In the genomic region with DNA sequence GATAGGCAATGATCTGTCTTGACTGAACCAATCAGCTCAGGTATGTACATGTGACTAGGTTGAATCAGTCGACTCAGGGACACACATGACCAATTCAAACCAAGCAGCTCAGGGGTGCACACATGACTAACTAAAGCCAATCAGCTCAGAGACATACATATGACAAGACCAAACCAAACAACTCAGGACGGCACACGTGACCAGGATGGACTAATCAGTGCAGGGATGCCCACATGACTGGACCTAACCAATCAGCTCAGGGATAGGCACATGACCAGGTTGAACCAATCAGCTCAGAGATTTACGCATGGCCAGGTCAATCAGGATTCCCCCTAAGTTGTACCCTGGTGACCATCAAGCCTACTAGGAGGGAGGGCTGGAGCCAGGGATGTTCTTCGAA, we compare ENCODE assay signal across 18 cellular contexts.
DNase-seq lines count a peak whose midpoint lies in the region; ATAC-seq, FAIRE-seq and TF ChIP-seq lines count a peak whose summit lies in the region.
"Had no signal": no experiment of that assay in that cellular context is flagged by ENCODE, and none has a peak within 500 bp of the region (broad histone marks: within the 10 kb centered on the region; RNA-seq: fewer than 3 reads in every experiment).

No MANE protein-coding gene starts in this region.

- 35% methylated on average over 5 of the region's 5 CpGs for WGBS in GM12878 (ENCODE audit: insufficient coverage, insufficient replicate concordance, low lambda C conversion rate, missing lambda C conversion rate)

- H3K27ac ChIP-seq in GM12878 (ENCODE audit: control insufficient read depth, insufficient read depth): no peak overlapping the region
- H3K27ac ChIP-seq: 22Rv1 had no signal

- no peaks in the 10 kb centered on the region for H3K79me2 ChIP-seq in GM12878 (ENCODE audit: control insufficient read depth, insufficient read depth, low read length)

- H3K9me3 ChIP-seq in GM12878 (replicated peaks; ENCODE audit: control insufficient read depth, insufficient read depth, low read length): no peaks in the 10 kb centered on the region

- no peak overlapping the region for H3K4me3 Mint-ChIP-seq in stimulated activated naive CD8-positive, alpha-beta T cell treated with anti-CD3 and anti-CD28 coated beads, Interleukin-15, amount 100 ng/mL, for 72 hours
- no peak overlapping the region for H3K4me3 Mint-ChIP-seq in endothelial cell (ENCODE audit: unreplicated experiment)
- no peak overlapping the region for H3K4me3 Mint-ChIP-seq in stimulated activated memory B cell treated with anti-CD40 and anti-IgM and Interleukin-4, amounts not matched to agents 10 μg/mL and 1 μg/mL and 100 μg/mL, for 72 hours

- no peaks in the 10 kb centered on the region for H3K36me3 Mint-ChIP-seq in endothelial cell (ENCODE audit: low read depth, unreplicated experiment)
- H3K36me3 Mint-ChIP-seq in stimulated activated memory B cell treated with anti-CD40 and anti-IgM and Interleukin-4, amounts not matched to agents 10 μg/mL and 1 μg/mL and 100 μg/mL, for 72 hours: no peaks in the 10 kb centered on the region

- H3K4me3 ChIP-seq in GM12878: no peak overlapping the region

- intact Hi-C loops in GM12878 (cut with micrococcal nuclease; ENCODE audit: unreplicated experiment): no loop called here

- H2AFZ ChIP-seq in GM12878 (ENCODE audit: control insufficient read depth, low read depth, low read length): no peak overlapping the region

- no peak for TF ChIP-seq CTCF in GM12878 (IDR thresholded peaks at IDR 0.05 in 2 of 3, conservative IDR thresholded peaks at IDR 0.05 in 1 of 3; ENCODE audit: control insufficient read depth in 2 of 3, extremely low read depth in 1 of 3, insufficient read depth in 1 of 3, low read depth in 3 of 3, low read length in 3 of 3)
- TF ChIP-seq CTCF in endothelial cell (IDR thresholded peaks at IDR 0.05; ENCODE audit: unreplicated experiment): no peak

- TF ChIP-seq EP300 in GM12878 (IDR thresholded peaks at IDR 0.05; ENCODE audit: borderline replicate concordance in 1 of 2, control insufficient read depth in 1 of 2, low read depth in 2 of 2, low read length in 2 of 2): no peak

- no peak for FAIRE-seq in GM12878 (lab: Jason Lieb, UNC)
- FAIRE-seq: GM18507 had no signal

- SMC1A ChIA-PET in GM12878 (lab: Charles Lee; ENCODE audit: uncharacterized antibody, unreplicated experiment): no interaction called here

- no peaks in the 10 kb centered on the region for H4K20me1 ChIP-seq in GM12878 (ENCODE audit: control insufficient read depth, insufficient read depth)

- POLR2A ChIA-PET in GM12878 (lab: Charles Lee): no interaction called here

- RAD21 ChIA-PET in GM12878 (lab: Charles Lee; ENCODE audit: unreplicated experiment): no interaction called here

- no peaks in the 10 kb centered on the region for H3K36me3 ChIP-seq in GM12878 (ENCODE audit: control insufficient read depth in 2 of 2, insufficient read depth in 2 of 2, low read length in 1 of 2)

- H3K9me3 Mint-ChIP-seq in stimulated activated naive CD8-positive, alpha-beta T cell treated with anti-CD3 and anti-CD28 coated beads, Interleukin-15, amount 100 ng/mL, for 72 hours: no peaks in the 10 kb centered on the region
- H3K9me3 Mint-ChIP-seq in endothelial cell (ENCODE audit: unreplicated experiment): no peaks in the 10 kb centered on the region
- no peaks in the 10 kb centered on the region for H3K9me3 Mint-ChIP-seq in stimulated activated memory B cell treated with anti-CD40 and anti-IgM and Interleukin-4, amounts not matched to agents 10 μg/mL and 1 μg/mL and 100 μg/mL, for 72 hours

- BruUV-seq in GM12878 (replicated peaks; lab: Mats Ljungman, UMichigan): no TSS peak

- no peak overlapping the region for H3K27ac Mint-ChIP-seq in stimulated activated naive CD8-positive, alpha-beta T cell treated with anti-CD3 and anti-CD28 coated beads, Interleukin-15, amount 100 ng/mL, for 72 hours
- no peak overlapping the region for H3K27ac Mint-ChIP-seq in endothelial cell (ENCODE audit: unreplicated experiment)
- H3K27ac Mint-ChIP-seq in stimulated activated memory B cell treated with anti-CD40 and anti-IgM and Interleukin-4, amounts not matched to agents 10 μg/mL and 1 μg/mL and 100 μg/mL, for 72 hours: no peak overlapping the region

- CTCF ChIA-PET in GM12878 (lab: Yijun Ruan, JAX): no interaction called here

- no peaks in the 10 kb centered on the region for H3K4me1 ChIP-seq in GM12878 (ENCODE audit: control insufficient read depth, insufficient read depth, low read length)

- in situ Hi-C loops in GM12878 (cut with MboI): no loop called here

- no peaks in the 10 kb centered on the region for H3K27me3 Mint-ChIP-seq in stimulated activated naive CD8-positive, alpha-beta T cell treated with anti-CD3 and anti-CD28 coated beads, Interleukin-15, amount 100 ng/mL, for 72 hours
- H3K27me3 Mint-ChIP-seq in endothelial cell (ENCODE audit: unreplicated experiment): peaks cover 6% of the 10 kb centered on the region
- peaks cover 8% of the 10 kb centered on the region for H3K27me3 Mint-ChIP-seq in stimulated activated memory B cell treated with anti-CD40 and anti-IgM and Interleukin-4, amounts not matched to agents 10 μg/mL and 1 μg/mL and 100 μg/mL, for 72 hours

- no peak overlapping the region for H3K9ac ChIP-seq in GM12878 (ENCODE audit: control insufficient read depth, insufficient read depth, low read length)

- peak; percentile 48 for ATAC-seq in stimulated activated naive CD8-positive, alpha-beta T cell treated with anti-CD3 and anti-CD28 coated beads, Interleukin-15, amount 100 ng/mL, for 72 hours
- ATAC-seq in stimulated activated naive CD8-positive, alpha-beta T cell treated with anti-CD3 and anti-CD28 coated beads, Interleukin-15, Interleukin-2, amounts not matched to agents 100 U/mL and 50 U/mL, for 24 hours: no peak
- no peak for ATAC-seq in GM12878
- no peak for ATAC-seq in stimulated activated memory B cell treated with anti-CD40 and anti-IgM and Interleukin-4, amounts not matched to agents 10 μg/mL and 1 μg/mL and 100 μg/mL, for 72 hours
- ATAC-seq: PC-3, Right ventricle myocardium inferior had no signal

- peaks cover 25% of the 10 kb centered on the region for H3K4me1 Mint-ChIP-seq in stimulated activated naive CD8-positive, alpha-beta T cell treated with anti-CD3 and anti-CD28 coated beads, Interleukin-15, amount 100 ng/mL, for 72 hours
- no peaks in the 10 kb centered on the region for H3K4me1 Mint-ChIP-seq in endothelial cell (ENCODE audit: unreplicated experiment)
- no peaks in the 10 kb centered on the region for H3K4me1 Mint-ChIP-seq in stimulated activated memory B cell treated with anti-CD40 and anti-IgM and Interleukin-4, amounts not matched to agents 10 μg/mL and 1 μg/mL and 100 μg/mL, for 72 hours

- TF ChIP-seq POLR2A in GM12878 (IDR thresholded peaks at IDR 0.05; ENCODE audit: low read depth, low read length): no peak

- H3K27me3 ChIP-seq in GM12878 (replicated peaks in 1 of 2; ENCODE audit: control insufficient read depth in 2 of 2, insufficient read depth in 2 of 2, low read length in 1 of 2): no peaks in the 10 kb centered on the region

- no peak for TF ChIP-seq RAD21 in GM12878 (IDR thresholded peaks at IDR 0.05; ENCODE audit: insufficient read depth, low read depth, low read length)

- no peak overlapping the region for H3K4me2 ChIP-seq in GM12878 (ENCODE audit: control insufficient read depth, insufficient read depth)

- DNase-seq in DMS53 (lab: John Stamatoyannopoulos, UW): peak; percentile 14
- no peak for DNase-seq in DMS53 treated with DMSO at 0.1 percent for 48 hours (lab: John Stamatoyannopoulos, UW; ENCODE audit: unreplicated experiment)
- DNase-seq in stimulated activated naive CD8-positive, alpha-beta T cell treated with anti-CD3 and anti-CD28 coated beads, Interleukin-15, amount 100 ng/mL, for 72 hours: no peak
- no peak for DNase-seq in stimulated activated naive CD8-positive, alpha-beta T cell treated with anti-CD3 and anti-CD28 coated beads, Interleukin-15, Interleukin-2, amounts not matched to agents 100 U/mL and 50 U/mL, for 24 hours
- DNase-seq in GM12878 (ENCODE audit: low read depth, low spot score): no peak
- no peak for DNase-seq in NCI-H1930 (lab: John Stamatoyannopoulos, UW)
- DNase-seq in endothelial cell (ENCODE audit: low spot score): no peak
- DNase-seq: C1 segment of cervical spinal cord, H7, MV-4-11, NCI-H1436 treated with DMSO at 0.1 percent for 48 hours, NCI-H2107, NCI-H69, PC-3 had no signal

TF ChIP-seq in GM12878, 131 proteins besides CTCF, POLR2A, EP300 and RAD21 (continues in another document):
- TF ChIP-seq E2F8 (IDR thresholded peaks at IDR 0.05; ENCODE audit: low read depth, partially characterized antibody) (no peak), RAD51 (IDR thresholded peaks at IDR 0.05) (0 out of 2 replicates have a peak, but pooled peaks have one; percentile 46), USF1 (IDR thresholded peaks at IDR 0.05; ENCODE audit: borderline replicate concordance, extremely low read length, insufficient read depth, low read depth, low read length) (peak; percentile 58)
